ENCODE assay signal across 8 cellular contexts in the genomic region with DNA sequence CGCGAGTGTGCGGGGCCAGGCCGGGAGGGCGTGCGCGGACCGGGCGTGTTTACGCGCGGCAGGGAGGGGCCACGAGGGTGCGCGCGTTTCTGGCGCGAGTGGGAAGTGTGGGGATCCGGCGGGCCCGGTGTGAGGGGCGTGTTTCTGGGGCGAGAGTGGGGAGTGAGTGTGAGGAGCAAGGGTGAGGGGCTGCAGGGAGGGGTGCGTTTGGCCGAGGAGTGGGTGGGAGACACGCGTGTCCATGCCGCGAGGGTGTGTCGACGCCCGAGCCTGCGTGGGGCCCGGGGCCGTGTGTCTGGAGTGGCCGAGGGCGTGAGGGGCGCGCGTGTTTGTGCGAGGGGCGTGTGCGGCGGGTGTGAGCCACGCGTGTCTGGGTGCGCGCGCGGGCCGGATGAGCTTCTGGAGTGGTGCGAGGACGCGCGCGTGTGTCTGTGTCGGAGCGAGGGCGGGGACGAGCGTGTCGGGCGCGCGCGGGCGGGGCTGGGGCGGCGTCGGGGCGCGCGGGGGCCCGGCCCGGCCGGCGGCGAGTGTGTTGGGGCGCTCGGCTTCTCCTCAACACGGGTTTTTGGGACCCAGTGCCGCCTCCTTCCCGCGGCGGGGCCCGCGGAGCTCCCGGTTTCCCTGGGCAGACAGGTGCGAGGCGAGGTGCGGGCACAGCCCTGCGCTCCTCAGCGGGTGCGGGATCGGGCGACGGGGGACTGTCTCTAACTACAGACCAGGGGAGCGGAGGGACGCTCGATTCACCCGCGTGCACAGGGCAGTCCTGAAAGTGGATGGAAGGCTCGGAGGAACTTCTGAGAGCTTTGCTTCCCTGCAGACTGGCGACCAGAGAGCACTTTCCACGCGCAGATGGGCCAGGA.
DNase-seq lines count a peak whose midpoint lies in the region; ATAC-seq and TF ChIP-seq lines count a peak whose summit lies in the region.

No MANE protein-coding gene starts in this region.

- H3K27me3 ChIP-seq in naive thymus-derived CD4-positive, alpha-beta T cell (ENCODE audit: control insufficient read depth in 2 of 2, insufficient read depth in 2 of 2, low read length in 2 of 2), result peaks cover 0 to 27% of the 10 kb centered on the region in 2 donors
- 0 out of 2 replicates have a peak, but pooled peaks cover 3% of the 10 kb centered on the region for H3K27me3 ChIP-seq in Karpas-422 (ENCODE audit: low read length)

- no peaks in the 10 kb centered on the region for H3K9me2 ChIP-seq in Karpas-422 (replicated peaks; ENCODE audit: insufficient read depth, low read length)
- no peaks in the 10 kb centered on the region for H3K9me2 ChIP-seq in OCI-LY7 (ENCODE audit: insufficient read depth, low read length)

- no peaks in the 10 kb centered on the region for H3K9me3 Mint-ChIP-seq in endothelial cell (ENCODE audit: unreplicated experiment)
- peaks cover 0 to 4% (median 0%) of the 10 kb centered on the region in 11 donors for H3K9me3 Mint-ChIP-seq in naive thymus-derived CD4-positive, alpha-beta T cell

- H3K36me3 ChIP-seq in naive thymus-derived CD4-positive, alpha-beta T cell (ENCODE audit: control insufficient read depth in 2 of 3, insufficient read depth in 3 of 3, low read length in 3 of 3), result no peaks in the 10 kb centered on the region
- no peaks in the 10 kb centered on the region for H3K36me3 ChIP-seq in Karpas-422 (ENCODE audit: insufficient read depth, low read length)
- no peaks in the 10 kb centered on the region for H3K36me3 ChIP-seq in OCI-LY7 (ENCODE audit: insufficient read depth, low read length)

- peaks cover 0 to 8% of the 10 kb centered on the region in 2 donors for H3K4me1 ChIP-seq in naive thymus-derived CD4-positive, alpha-beta T cell (ENCODE audit: control insufficient read depth in 2 of 2, insufficient read depth in 2 of 2, low read length in 2 of 2)
- no peaks in the 10 kb centered on the region for H3K4me1 ChIP-seq in Karpas-422 (ENCODE audit: low read length)
- H3K4me1 ChIP-seq in OCI-LY7 (ENCODE audit: insufficient read depth, low read length, poor library complexity, severe bottlenecking), result no peaks in the 10 kb centered on the region

- peak overlapping the region; percentile 88 for H3K4me3 Mint-ChIP-seq in endothelial cell (ENCODE audit: unreplicated experiment)
- peak overlapping the region; percentile 75 to 89 (median 84) for H3K4me3 Mint-ChIP-seq in naive thymus-derived CD4-positive, alpha-beta T cell

- peaks cover 20% of the 10 kb centered on the region for H3K4me1 Mint-ChIP-seq in endothelial cell (ENCODE audit: unreplicated experiment)
- H3K4me1 Mint-ChIP-seq in naive thymus-derived CD4-positive, alpha-beta T cell, result peaks cover 3 to 26% (median 7%) of the 10 kb centered on the region in 7 donors

- 0 out of 2 replicates have a peak, but pooled peaks cover 6% of the 10 kb centered on the region for H4K20me1 ChIP-seq in Karpas-422 (ENCODE audit: insufficient read depth, low read depth, low read length)
- H4K20me1 ChIP-seq in OCI-LY7 (ENCODE audit: insufficient read depth, low read length), result no peaks in the 10 kb centered on the region

- CTCF ChIA-PET in naive thymus-derived CD4-positive, alpha-beta T cell (lab: Charles Lee), result no interaction called here
- CTCF ChIA-PET in OCI-LY7 (lab: Charles Lee; ENCODE audit: unreplicated experiment), result no interaction called here

- H3K4me2 ChIP-seq in Karpas-422 (ENCODE audit: low read depth, low read length, poor library complexity, severe bottlenecking), result no peak overlapping the region
- H3K4me2 ChIP-seq in OCI-LY7 (ENCODE audit: low read length), result no peak overlapping the region

- POLR2A ChIA-PET in naive thymus-derived CD4-positive, alpha-beta T cell (lab: Charles Lee), result no interaction called here
- POLR2A ChIA-PET in OCI-LY7 (lab: Charles Lee), result no interaction called here

- H3K36me3 Mint-ChIP-seq in endothelial cell (ENCODE audit: low read depth, unreplicated experiment), result peaks cover 8% of the 10 kb centered on the region
- no peaks in the 10 kb centered on the region for H3K36me3 Mint-ChIP-seq in naive thymus-derived CD4-positive, alpha-beta T cell

- no peak overlapping the region for H3K27ac ChIP-seq in naive thymus-derived CD4-positive, alpha-beta T cell (ENCODE audit: low read depth, low read length)
- H3K27ac ChIP-seq in Karpas-422 (ENCODE audit: low read length), result no peak overlapping the region
- no peak overlapping the region for H3K27ac ChIP-seq in OCI-LY7 (ENCODE audit: low read depth, low read length, poor library complexity, severe bottlenecking)

- peak; percentile 21 to 32 for DNase-seq in activated CD4-positive, alpha-beta T cell treated with anti-CD3 and anti-CD28 coated beads, Interleukin-2, amount 50 U/mL, for 4 hours
- DNase-seq in endothelial cell (ENCODE audit: low spot score) (peak; percentile 18), GOT3 (lab: John Stamatoyannopoulos, UW) (no peak), Karpas-422 (no peak), OCI-LY7 (ENCODE audit: low spot score) (no peak)
- peak in 8 of 9 donors; percentile 16 to 62 (median 52) for DNase-seq in naive thymus-derived CD4-positive, alpha-beta T cell

- ATAC-seq in naive thymus-derived CD4-positive, alpha-beta T cell, result peak; percentile 11
- ATAC-seq in GM21619 (IDR thresholded peaks at IDR 0.05; ENCODE audit: unreplicated experiment), result no peak

- peak overlapping the region; percentile 75 for H3K27ac Mint-ChIP-seq in endothelial cell (ENCODE audit: unreplicated experiment)
- H3K27ac Mint-ChIP-seq in naive thymus-derived CD4-positive, alpha-beta T cell, result peak overlapping the region in 8 of 9 donors; percentile 65 to 85 (median 75)

- TF ChIP-seq CTCF in endothelial cell (IDR thresholded peaks at IDR 0.05; ENCODE audit: unreplicated experiment) (no peak), OCI-LY7 (conservative IDR thresholded peaks at IDR 0.05; ENCODE audit: low read length) (no peak)

- no TSS peak for BruUV-seq in OCI-LY7 (replicated peaks; lab: Mats Ljungman, UMichigan)

- no peak overlapping the region for H2AFZ ChIP-seq in Karpas-422 (ENCODE audit: low read length)
- no peak overlapping the region for H2AFZ ChIP-seq in OCI-LY7 (ENCODE audit: low read length)

- H3K79me2 ChIP-seq in Karpas-422 (ENCODE audit: low read length) (no peaks in the 10 kb centered on the region), OCI-LY7 (ENCODE audit: insufficient read depth, low read depth, low read length) (no peaks in the 10 kb centered on the region)

- peak overlapping the region; percentile 54; the same call in 1 of the 2 replicates for H3K4me3 ChIP-seq in GM08714 (ENCODE audit: low read length)
- no peak overlapping the region for H3K4me3 ChIP-seq in naive thymus-derived CD4-positive, alpha-beta T cell (ENCODE audit: low read length)
- no peak overlapping the region for H3K4me3 ChIP-seq in Karpas-422 (ENCODE audit: low read length)
- no peak overlapping the region for H3K4me3 ChIP-seq in OCI-LY7 (ENCODE audit: low read depth, low read length, poor library complexity, severe bottlenecking)

- peaks cover 26% of the 10 kb centered on the region for H3K27me3 Mint-ChIP-seq in endothelial cell (ENCODE audit: unreplicated experiment)
- peaks cover 46 to 69% (median 48%) of the 10 kb centered on the region in 5 donors for H3K27me3 Mint-ChIP-seq in naive thymus-derived CD4-positive, alpha-beta T cell

- intact Hi-C loops in naive thymus-derived CD4-positive, alpha-beta T cell (cut with micrococcal nuclease), result loop anchor here in 1 of 2 donors (2.0 kb wide), 1 partner anchor 78 kb away; no protein-coding TSS in a partner anchor
- intact Hi-C loops in OCI-LY7 (cut with micrococcal nuclease; ENCODE audit: unreplicated experiment), result no loop called here

- H3K9ac ChIP-seq in Karpas-422 (ENCODE audit: low read length), result no peak overlapping the region

- H3K9me3 ChIP-seq in naive thymus-derived CD4-positive, alpha-beta T cell (ENCODE audit: control insufficient read depth in 2 of 3, low read length in 3 of 3), result no peaks in the 10 kb centered on the region
- H3K9me3 ChIP-seq in Karpas-422 (ENCODE audit: low read length) (no peaks in the 10 kb centered on the region), OCI-LY7 (ENCODE audit: low read length) (no peaks in the 10 kb centered on the region)

Comparison
In these comparisons a context has a peak if more than half of its experiments do, and no peak if none do; other contexts are left out.
1. DNase-seq: peak in activated CD4-positive, alpha-beta T cell treated with anti-CD3 and anti-CD28 coated beads, Interleukin-2, amount 50 U/mL, for 4 hours (2 of 2), endothelial cell (single experiment) and naive thymus-derived CD4-positive, alpha-beta T cell (8 of 9); none in GOT3 (single experiment), Karpas-422 (single experiment) and OCI-LY7 (single experiment).